Comparison of ENCODE assay signal across 13 cellular contexts in genomic region chr14:89190779-89191513, GRCh38.
DNase-seq lines count a peak whose midpoint lies in the region; ATAC-seq, FAIRE-seq and TF ChIP-seq lines count a peak whose summit lies in the region.
"Had no signal": no experiment of that assay in that cellular context is flagged by ENCODE, and none has a peak within 500 bp of the region (broad histone marks: within the 10 kb centered on the region; RNA-seq: fewer than 3 reads in every experiment).

No MANE protein-coding gene starts in this region.

- DNase-seq in natural killer cell: no peak
- DNase-seq in natural killer cell treated with Interleukin-12 subunit alpha and Interleukin-12 subunit beta and Interleukin-15 and Interleukin-18, amount 100 ng/mL, for 72 hours (ENCODE audit: low spot score): no peak
- peak; percentile 77 to 87 for DNase-seq in NCI-H526 (lab: John Stamatoyannopoulos, UW)
- peak; percentile 60 for DNase-seq in globus pallidus (ENCODE audit: low spot score)
- no peak for DNase-seq in activated T-cell treated with anti-CD3 and anti-CD28 coated beads, Interleukin-2, amount 50 U/mL, for 48 hours
- DNase-seq in gastrocnemius medialis: no peak
- no peak for DNase-seq in H54 (ENCODE audit: insufficient read length, low spot score)
- no peak for DNase-seq in kidney tubule cell (ENCODE audit: low spot score)
- DNase-seq: H7, KG1, RPMI8226, uterus had no signal

- H3K27me3 ChIP-seq in gastrocnemius medialis: no peaks in the 10 kb centered on the region
- H3K27me3 ChIP-seq: uterus had no signal

- intact Hi-C loops in natural killer cell (cut with micrococcal nuclease): no loop called here
- intact Hi-C loops in gastrocnemius medialis (cut with DNase I; ENCODE audit: low total_unique reads): no loop called here

- H3K4me1 Mint-ChIP-seq in natural killer cell: peaks cover 45 to 54% of the 10 kb centered on the region in 2 donors
- peaks cover 24 to 30% of the 10 kb centered on the region in 2 donors for H3K4me1 Mint-ChIP-seq in natural killer cell treated with Interleukin-12 subunit alpha and Interleukin-12 subunit beta and Interleukin-15 and Interleukin-18, amount 100 ng/mL, for 72 hours (ENCODE audit: low read depth in 2 of 2)

- no peak overlapping the region for H3K4me3 Mint-ChIP-seq in natural killer cell
- no peak overlapping the region for H3K4me3 Mint-ChIP-seq in natural killer cell treated with Interleukin-12 subunit alpha and Interleukin-12 subunit beta and Interleukin-15 and Interleukin-18, amount 100 ng/mL, for 72 hours

- H3K4me1 ChIP-seq in gastrocnemius medialis: peaks cover 28 to 38% of the 10 kb centered on the region in 2 donors

- peak overlapping the region; percentile 68 to 70 for H3K27ac Mint-ChIP-seq in natural killer cell
- H3K27ac Mint-ChIP-seq in natural killer cell treated with Interleukin-12 subunit alpha and Interleukin-12 subunit beta and Interleukin-15 and Interleukin-18, amount 100 ng/mL, for 72 hours: no peak overlapping the region

- no peaks in the 10 kb centered on the region for H3K9me3 Mint-ChIP-seq in natural killer cell
- H3K9me3 Mint-ChIP-seq in natural killer cell treated with Interleukin-12 subunit alpha and Interleukin-12 subunit beta and Interleukin-15 and Interleukin-18, amount 100 ng/mL, for 72 hours: no peaks in the 10 kb centered on the region

- TF ChIP-seq CTCF in natural killer cell (IDR thresholded peaks at IDR 0.05) (no peak), gastrocnemius medialis (IDR thresholded peaks at IDR 0.05 in 4 of 5, conservative IDR thresholded peaks at IDR 0.05 in 1 of 5) (no peak)

- no peaks in the 10 kb centered on the region for H3K36me3 Mint-ChIP-seq in natural killer cell
- H3K36me3 Mint-ChIP-seq in natural killer cell treated with Interleukin-12 subunit alpha and Interleukin-12 subunit beta and Interleukin-15 and Interleukin-18, amount 100 ng/mL, for 72 hours: no peaks in the 10 kb centered on the region

- no peak overlapping the region for H3K27ac ChIP-seq in gastrocnemius medialis
- H3K27ac ChIP-seq: uterus had no signal

- ATAC-seq in natural killer cell: peak; percentile 47 to 74 (median 65)
- ATAC-seq in natural killer cell treated with Interleukin-12 subunit alpha and Interleukin-12 subunit beta and Interleukin-15 and Interleukin-18, amount 100 ng/mL, for 72 hours: no peak
- no peak for ATAC-seq in gastrocnemius medialis

- no peak for FAIRE-seq in H54 (lab: Jason Lieb, UNC)
- FAIRE-seq: bronchial epithelial cell had no signal

- in situ Hi-C loops in gastrocnemius medialis (cut with MboI; ENCODE audit: low sequenced_read_pairs in 4 of 4): no loop called here

- H3K4me3 ChIP-seq in gastrocnemius medialis: no peak overlapping the region
- H3K4me3 ChIP-seq: uterus had no signal

- no peaks in the 10 kb centered on the region for H3K36me3 ChIP-seq in gastrocnemius medialis
- H3K36me3 ChIP-seq: uterus had no signal

- no peaks in the 10 kb centered on the region for H3K27me3 Mint-ChIP-seq in natural killer cell (ENCODE audit: low read depth in 2 of 2)
- H3K27me3 Mint-ChIP-seq in natural killer cell treated with Interleukin-12 subunit alpha and Interleukin-12 subunit beta and Interleukin-15 and Interleukin-18, amount 100 ng/mL, for 72 hours: no peaks in the 10 kb centered on the region

- TF ChIP-seq POLR2A in gastrocnemius medialis (IDR thresholded peaks at IDR 0.05): no peak
- no peak for TF ChIP-seq POLR2A in H54 (IDR thresholded peaks at IDR 0.05; ENCODE audit: low read depth, low read length)

- H3K9me3 ChIP-seq in gastrocnemius medialis: no peaks in the 10 kb centered on the region
- H3K9me3 ChIP-seq: uterus had no signal

Comparison
In these comparisons a context has a peak if more than half of its experiments do, and no peak if none do; other contexts are left out.
1. ATAC-seq: peak in natural killer cell (3 of 3); none in natural killer cell treated with Interleukin-12 subunit alpha and Interleukin-12 subunit beta and Interleukin-15 and Interleukin-18, amount 100 ng/mL, for 72 hours (0 of 2) and gastrocnemius medialis (0 of 2).
2. H3K27ac Mint-ChIP-seq: peak in natural killer cell (2 of 2); none in natural killer cell treated with Interleukin-12 subunit alpha and Interleukin-12 subunit beta and Interleukin-15 and Interleukin-18, amount 100 ng/mL, for 72 hours (0 of 2).
3. DNase-seq: peak in NCI-H526 (2 of 2) and globus pallidus (single experiment); none in natural killer cell (single experiment), natural killer cell treated with Interleukin-12 subunit alpha and Interleukin-12 subunit beta and Interleukin-15 and Interleukin-18, amount 100 ng/mL, for 72 hours (single experiment), activated T-cell treated with anti-CD3 and anti-CD28 coated beads, Interleukin-2, amount 50 U/mL, for 48 hours (0 of 2), gastrocnemius medialis (0 of 2), H54 (single experiment) and kidney tubule cell (single experiment).